4 cellular contexts compared by ENCODE assay signal in genomic region chr12:8787206-8787605, GRCh38. TPM values are rescaled to one million over a fixed set of nuclear protein-coding genes. Genes with fewer than 3 reads are reported as not detected.
"Had no signal": no experiment of that assay in that cellular context is flagged by ENCODE, and none has a peak within 500 bp of the region (broad histone marks: within the 10 kb centered on the region; RNA-seq: fewer than 3 reads in every experiment).

No MANE protein-coding gene starts in this region.

RNA-seq across cellular contexts. Expression of gene A2ML1, which starts 35.2 kb away (rescaled TPM):
- total RNA-seq: HepG2, HT-29, IMR-90 had no signal
- polyA plus RNA-seq: HepG2, IgD-negative memory B cell, IMR-90 had no signal
